ENCODE assay signal across 14 cellular contexts in genomic region chr3:152026033-152026556, GRCh38.
A peak's percentile ranks its signal among the peaks of the same experiment; 100 is the strongest.
DNase-seq lines count a peak whose midpoint lies in the region; ATAC-seq and TF ChIP-seq lines count a peak whose summit lies in the region.
"Had no signal": no experiment of that assay in that cellular context is flagged by ENCODE, and none has a peak within 500 bp of the region (broad histone marks: within the 10 kb centered on the region; RNA-seq: fewer than 3 reads in every experiment).

No MANE protein-coding gene starts in this region.

- CTCF ChIA-PET in MCF 10A (lab: Yijun Ruan, JAX): interaction anchor here (0.9 to 1.0 kb wide), 2 partner anchors 149 to 451 kb away, joined by 3 to 4 read pairs; no protein-coding TSS in a partner anchor
- CTCF ChIA-PET in Panc1 (lab: Charles Lee): no interaction called here

- ATAC-seq in Panc1 (peak; percentile 69), GM18498 (IDR thresholded peaks at IDR 0.05; ENCODE audit: unreplicated experiment) (no peak), mucosa of descending colon (no peak)

- no peak overlapping the region for H3K27ac ChIP-seq in breast epithelium
- no peak overlapping the region; the same call in 1 of the 2 replicates for H3K27ac ChIP-seq in Panc1 (ENCODE audit: low read length)

- H3K4me1 Mint-ChIP-seq in MCF 10A (ENCODE audit: insufficient read depth, unreplicated experiment): peaks cover 38% of the 10 kb centered on the region
- H3K4me1 Mint-ChIP-seq: naive B cell had no signal

- POLR2A ChIA-PET in MCF 10A (lab: Yijun Ruan, JAX): interaction anchor here (0.6 to 0.7 kb wide), 3 partner anchors 39 to 420 kb away, joined by 3 read pairs; no protein-coding TSS in a partner anchor
- POLR2A ChIA-PET in Panc1 (lab: Charles Lee): interaction anchor here (0.5 kb wide), 1 partner anchor 399 kb away, joined by 5 read pairs; no protein-coding TSS in a partner anchor

- in situ Hi-C loops in Panc1 (cut with HindIII; ENCODE audit: low pct_unique_long_range_greater_than_20kb, low sequenced_read_pairs): no loop called here

- DNase-seq in MCF 10A (ENCODE audit: unreplicated experiment): peak; percentile 75
- no peak for DNase-seq in breast epithelium (ENCODE audit: low spot score in 2 of 2)
- DNase-seq in Panc1 (ENCODE audit: low read depth, low spot score): peak; percentile 91
- peak; percentile 85 for DNase-seq in fibroblast of mammary gland (ENCODE audit: low read depth)
- DNase-seq in activated naive CD4-positive, alpha-beta T cell treated with Interleukin-2 at 50 U/mL for 16 hours: no peak
- no peak for DNase-seq in mucosa of descending colon
- no peak for DNase-seq in middle frontal gyrus (ENCODE audit: extremely low spot score, low spot score)
- DNase-seq: GOT3, naive B cell, NCI-H82 had no signal

- H3K36me3 Mint-ChIP-seq in MCF 10A (ENCODE audit: insufficient read depth, unreplicated experiment): peaks cover 4% of the 10 kb centered on the region
- H3K36me3 Mint-ChIP-seq: naive B cell had no signal

- no peak for TF ChIP-seq POLR2A in breast epithelium (IDR thresholded peaks at IDR 0.05)

- H3K4me3 Mint-ChIP-seq in MCF 10A (ENCODE audit: unreplicated experiment): no peak overlapping the region
- H3K4me3 Mint-ChIP-seq: activated naive CD4-positive, alpha-beta T cell treated with anti-CD3 and anti-CD28 coated beads, Interleukin-2, amount 50 U/mL, for 24 hours; naive B cell; stimulated activated naive CD8-positive, alpha-beta T cell treated with anti-CD3 and anti-CD28 coated beads, Interleukin-15, Interleukin-2, amounts not matched to agents 100 ng/mL and 50 ng/mL, for 24 hours had no signal

- no peak overlapping the region for H3K27ac Mint-ChIP-seq in MCF 10A (ENCODE audit: low read depth, unreplicated experiment)
- H3K27ac Mint-ChIP-seq: activated naive CD4-positive, alpha-beta T cell treated with anti-CD3 and anti-CD28 coated beads, Interleukin-2, amount 50 U/mL, for 24 hours; stimulated activated naive CD8-positive, alpha-beta T cell treated with anti-CD3 and anti-CD28 coated beads, Interleukin-15, Interleukin-2, amounts not matched to agents 100 ng/mL and 50 ng/mL, for 24 hours had no signal

- H3K4me1 ChIP-seq in breast epithelium (no peaks in the 10 kb centered on the region), Panc1 (ENCODE audit: control insufficient read depth, insufficient read depth, low read length) (no peaks in the 10 kb centered on the region), mucosa of descending colon (ENCODE audit: low read depth) (peaks cover 3% of the 10 kb centered on the region)
- H3K4me1 ChIP-seq: Caco-2 had no signal

- H3K27me3 ChIP-seq in breast epithelium: no peaks in the 10 kb centered on the region
- no peaks in the 10 kb centered on the region for H3K27me3 ChIP-seq in Panc1 (ENCODE audit: control insufficient read depth, insufficient read depth, low read length)

- intact Hi-C loops in MCF 10A (cut with micrococcal nuclease) (loop anchor here (1.0 to 10.0 kb wide), 3 partner anchors 101 to 418 kb away; partner anchors contain the start of gene MBNL1), breast epithelium (cut with DNase I; ENCODE audit: low total_unique reads) (no loop called here), Panc1 (cut with micrococcal nuclease; ENCODE audit: unreplicated experiment) (no loop called here), mucosa of descending colon (cut with DNase I, micrococcal nuclease) (no loop called here)

- BruUV-seq in MCF 10A (replicated peaks; lab: Mats Ljungman, UMichigan): no TSS peak
- no TSS peak for BruUV-seq in Panc1 (replicated peaks; lab: Mats Ljungman, UMichigan)

- no peaks in the 10 kb centered on the region for H3K27me3 Mint-ChIP-seq in MCF 10A (ENCODE audit: insufficient read depth, unreplicated experiment)
- H3K27me3 Mint-ChIP-seq: naive B cell had no signal

- peak; percentile 30 for TF ChIP-seq CTCF in MCF 10A (IDR thresholded peaks at IDR 0.05; ENCODE audit: unreplicated experiment)
- TF ChIP-seq CTCF in breast epithelium (IDR thresholded peaks at IDR 0.05): no peak
- TF ChIP-seq CTCF in Panc1 (IDR thresholded peaks at IDR 0.05): peak; percentile 26; the same call in 1 of the 2 replicates
- peak; percentile 36 for TF ChIP-seq CTCF in fibroblast of mammary gland (conservative IDR thresholded peaks at IDR 0.05; ENCODE audit: control insufficient read depth, insufficient read depth, low read depth, low read length)
- TF ChIP-seq CTCF in mucosa of descending colon (IDR thresholded peaks at IDR 0.05): no peak

- no peak overlapping the region for H3K4me3 ChIP-seq in breast epithelium
- no peak overlapping the region for H3K4me3 ChIP-seq in Panc1 (ENCODE audit: low read depth in 2 of 2, low read length in 2 of 2)
- no peak overlapping the region for H3K4me3 ChIP-seq in fibroblast of mammary gland (ENCODE audit: control insufficient read depth, low read depth, low read length)
- no peak overlapping the region for H3K4me3 ChIP-seq in mucosa of descending colon

- H3K9me3 ChIP-seq in breast epithelium (no peaks in the 10 kb centered on the region), Panc1 (ENCODE audit: control insufficient read depth, insufficient read depth, low read depth, low read length) (no peaks in the 10 kb centered on the region; the same call in 1 of the 2 replicates), mucosa of descending colon (no peaks in the 10 kb centered on the region)
- H3K9me3 ChIP-seq: Caco-2 had no signal

- no peaks in the 10 kb centered on the region for H3K9me3 Mint-ChIP-seq in MCF 10A (ENCODE audit: unreplicated experiment)
- H3K9me3 Mint-ChIP-seq: activated naive CD4-positive, alpha-beta T cell treated with anti-CD3 and anti-CD28 coated beads, Interleukin-2, amount 50 U/mL, for 24 hours; naive B cell; stimulated activated naive CD8-positive, alpha-beta T cell treated with anti-CD3 and anti-CD28 coated beads, Interleukin-15, Interleukin-2, amounts not matched to agents 100 ng/mL and 50 ng/mL, for 24 hours had no signal

- H3K36me3 ChIP-seq in breast epithelium (no peaks in the 10 kb centered on the region), Panc1 (ENCODE audit: control insufficient read depth, insufficient read depth, low read length) (no peaks in the 10 kb centered on the region), mucosa of descending colon (ENCODE audit: low read depth) (no peaks in the 10 kb centered on the region)

Comparison
In these comparisons a context has a peak if more than half of its experiments do, and no peak if none do; other contexts are left out.
1. DNase-seq: peak in MCF 10A (single experiment), Panc1 (single experiment) and fibroblast of mammary gland (single experiment); none in breast epithelium (0 of 2), activated naive CD4-positive, alpha-beta T cell treated with Interleukin-2 at 50 U/mL for 16 hours (single experiment), mucosa of descending colon (0 of 3) and middle frontal gyrus (single experiment).
2. CTCF ChIP-seq: peak in MCF 10A (single experiment), Panc1 (single experiment) and fibroblast of mammary gland (single experiment); none in breast epithelium (0 of 3) and mucosa of descending colon (single experiment).